In the genomic region with DNA sequence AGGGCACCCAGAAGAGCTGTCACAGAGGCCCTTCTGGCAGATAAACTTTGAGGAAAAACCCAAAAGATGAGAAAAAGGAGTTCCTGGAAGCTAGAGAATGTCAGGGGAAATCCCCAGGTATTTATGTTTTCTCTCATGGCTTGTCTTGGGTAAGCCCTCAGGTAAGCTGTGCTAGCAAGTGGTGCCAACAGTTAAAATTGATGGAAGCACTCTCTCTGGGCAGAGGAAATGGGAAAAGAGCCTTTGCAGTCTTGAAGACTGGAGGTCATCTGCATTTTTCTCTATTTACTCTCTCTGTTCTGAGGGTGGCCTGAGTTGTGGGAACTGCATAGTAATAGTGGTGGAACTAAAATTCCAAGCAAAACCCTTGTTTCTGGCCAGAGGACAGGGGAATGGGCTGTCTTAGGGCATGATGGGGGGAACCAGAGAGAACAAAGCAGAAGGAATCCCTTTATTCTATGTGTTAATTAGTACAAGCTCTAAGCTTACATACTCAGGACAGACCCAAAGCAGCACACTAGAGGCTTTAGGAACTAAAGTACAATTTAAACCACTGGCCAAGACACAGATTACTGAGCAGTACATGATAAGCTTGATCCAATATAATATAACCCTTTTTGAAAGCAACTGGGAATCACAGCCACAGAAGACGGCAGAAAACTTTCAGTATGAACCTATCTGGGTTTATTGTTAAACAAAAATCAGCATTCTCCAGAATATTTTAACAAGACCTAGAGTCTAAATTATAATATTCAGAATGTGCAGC, we compare ENCODE assay signal across 1 cellular context.
TF ChIP-seq lines count a peak whose summit lies in the region.

No MANE protein-coding gene starts in this region.

TF ChIP-seq in GM23338, 12 proteins besides CTCF, POLR2A, EP300 and RAD21 (continued from another document):
- TF ChIP-seq, protein P1, sequence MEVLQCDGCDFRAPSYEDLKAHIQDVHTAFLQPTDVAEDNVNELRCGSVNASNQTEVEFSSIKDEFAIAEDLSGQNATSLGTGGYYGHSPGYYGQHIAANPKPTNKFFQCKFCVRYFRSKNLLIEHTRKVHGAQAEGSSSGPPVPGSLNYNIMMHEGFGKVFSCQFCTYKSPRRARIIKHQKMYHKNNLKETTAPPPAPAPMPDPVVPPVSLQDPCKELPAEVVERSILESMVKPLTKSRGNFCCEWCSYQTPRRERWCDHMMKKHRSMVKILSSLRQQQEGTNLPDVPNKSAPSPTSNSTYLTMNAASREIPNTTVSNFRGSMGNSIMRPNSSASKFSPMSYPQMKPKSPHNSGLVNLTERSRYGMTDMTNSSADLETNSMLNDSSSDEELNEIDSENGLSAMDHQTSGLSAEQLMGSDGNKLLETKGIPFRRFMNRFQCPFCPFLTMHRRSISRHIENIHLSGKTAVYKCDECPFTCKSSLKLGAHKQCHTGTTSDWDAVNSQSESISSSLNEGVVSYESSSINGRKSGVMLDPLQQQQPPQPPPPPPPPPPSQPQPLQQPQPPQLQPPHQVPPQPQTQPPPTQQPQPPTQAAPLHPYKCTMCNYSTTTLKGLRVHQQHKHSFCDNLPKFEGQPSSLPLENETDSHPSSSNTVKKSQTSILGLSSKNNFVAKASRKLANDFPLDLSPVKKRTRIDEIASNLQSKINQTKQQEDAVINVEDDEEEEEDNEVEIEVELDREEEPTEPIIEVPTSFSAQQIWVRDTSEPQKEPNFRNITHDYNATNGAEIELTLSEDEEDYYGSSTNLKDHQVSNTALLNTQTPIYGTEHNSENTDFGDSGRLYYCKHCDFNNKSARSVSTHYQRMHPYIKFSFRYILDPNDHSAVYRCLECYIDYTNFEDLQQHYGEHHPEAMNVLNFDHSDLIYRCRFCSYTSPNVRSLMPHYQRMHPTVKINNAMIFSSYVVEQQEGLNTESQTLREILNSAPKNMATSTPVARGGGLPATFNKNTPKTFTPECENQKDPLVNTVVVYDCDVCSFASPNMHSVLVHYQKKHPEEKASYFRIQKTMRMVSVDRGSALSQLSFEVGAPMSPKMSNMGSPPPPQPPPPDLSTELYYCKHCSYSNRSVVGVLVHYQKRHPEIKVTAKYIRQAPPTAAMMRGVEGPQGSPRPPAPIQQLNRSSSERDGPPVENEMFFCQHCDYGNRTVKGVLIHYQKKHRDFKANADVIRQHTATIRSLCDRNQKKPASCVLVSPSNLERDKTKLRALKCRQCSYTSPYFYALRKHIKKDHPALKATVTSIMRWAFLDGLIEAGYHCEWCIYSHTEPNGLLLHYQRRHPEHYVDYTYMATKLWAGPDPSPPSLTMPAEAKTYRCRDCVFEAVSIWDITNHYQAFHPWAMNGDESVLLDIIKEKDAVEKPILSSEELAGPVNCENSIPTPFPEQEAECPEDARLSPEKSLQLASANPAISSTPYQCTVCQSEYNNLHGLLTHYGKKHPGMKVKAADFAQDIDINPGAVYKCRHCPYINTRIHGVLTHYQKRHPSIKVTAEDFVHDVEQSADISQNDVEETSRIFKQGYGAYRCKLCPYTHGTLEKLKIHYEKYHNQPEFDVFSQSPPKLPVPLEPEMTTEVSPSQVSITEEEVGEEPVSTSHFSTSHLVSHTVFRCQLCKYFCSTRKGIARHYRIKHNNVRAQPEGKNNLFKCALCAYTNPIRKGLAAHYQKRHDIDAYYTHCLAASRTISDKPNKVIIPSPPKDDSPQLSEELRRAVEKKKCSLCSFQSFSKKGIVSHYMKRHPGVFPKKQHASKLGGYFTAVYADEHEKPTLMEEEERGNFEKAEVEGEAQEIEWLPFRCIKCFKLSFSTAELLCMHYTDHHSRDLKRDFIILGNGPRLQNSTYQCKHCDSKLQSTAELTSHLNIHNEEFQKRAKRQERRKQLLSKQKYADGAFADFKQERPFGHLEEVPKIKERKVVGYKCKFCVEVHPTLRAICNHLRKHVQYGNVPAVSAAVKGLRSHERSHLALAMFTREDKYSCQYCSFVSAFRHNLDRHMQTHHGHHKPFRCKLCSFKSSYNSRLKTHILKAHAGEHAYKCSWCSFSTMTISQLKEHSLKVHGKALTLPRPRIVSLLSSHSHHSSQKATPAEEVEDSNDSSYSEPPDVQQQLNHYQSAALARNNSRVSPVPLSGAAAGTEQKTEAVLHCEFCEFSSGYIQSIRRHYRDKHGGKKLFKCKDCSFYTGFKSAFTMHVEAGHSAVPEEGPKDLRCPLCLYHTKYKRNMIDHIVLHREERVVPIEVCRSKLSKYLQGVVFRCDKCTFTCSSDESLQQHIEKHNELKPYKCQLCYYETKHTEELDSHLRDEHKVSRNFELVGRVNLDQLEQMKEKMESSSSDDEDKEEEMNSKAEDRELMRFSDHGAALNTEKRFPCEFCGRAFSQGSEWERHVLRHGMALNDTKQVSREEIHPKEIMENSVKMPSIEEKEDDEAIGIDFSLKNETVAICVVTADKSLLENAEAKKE (CRISPR knock-in tag; IDR thresholded peaks at IDR 0.05) = no peak
- no peak for TF ChIP-seq JUNB (IDR thresholded peaks at IDR 0.05; ENCODE audit: unreplicated experiment)
- TF ChIP-seq CREB1 (CRISPR knock-in tag; IDR thresholded peaks at IDR 0.05; ENCODE audit: low read depth) = no peak
- no peak for TF ChIP-seq EZH2phosphoT487 (IDR thresholded peaks at IDR 0.05; ENCODE audit: unreplicated experiment)
- no peak for TF ChIP-seq ZNF331 (CRISPR knock-in tag; IDR thresholded peaks at IDR 0.05; ENCODE audit: low read depth)
- TF ChIP-seq, protein P2, sequence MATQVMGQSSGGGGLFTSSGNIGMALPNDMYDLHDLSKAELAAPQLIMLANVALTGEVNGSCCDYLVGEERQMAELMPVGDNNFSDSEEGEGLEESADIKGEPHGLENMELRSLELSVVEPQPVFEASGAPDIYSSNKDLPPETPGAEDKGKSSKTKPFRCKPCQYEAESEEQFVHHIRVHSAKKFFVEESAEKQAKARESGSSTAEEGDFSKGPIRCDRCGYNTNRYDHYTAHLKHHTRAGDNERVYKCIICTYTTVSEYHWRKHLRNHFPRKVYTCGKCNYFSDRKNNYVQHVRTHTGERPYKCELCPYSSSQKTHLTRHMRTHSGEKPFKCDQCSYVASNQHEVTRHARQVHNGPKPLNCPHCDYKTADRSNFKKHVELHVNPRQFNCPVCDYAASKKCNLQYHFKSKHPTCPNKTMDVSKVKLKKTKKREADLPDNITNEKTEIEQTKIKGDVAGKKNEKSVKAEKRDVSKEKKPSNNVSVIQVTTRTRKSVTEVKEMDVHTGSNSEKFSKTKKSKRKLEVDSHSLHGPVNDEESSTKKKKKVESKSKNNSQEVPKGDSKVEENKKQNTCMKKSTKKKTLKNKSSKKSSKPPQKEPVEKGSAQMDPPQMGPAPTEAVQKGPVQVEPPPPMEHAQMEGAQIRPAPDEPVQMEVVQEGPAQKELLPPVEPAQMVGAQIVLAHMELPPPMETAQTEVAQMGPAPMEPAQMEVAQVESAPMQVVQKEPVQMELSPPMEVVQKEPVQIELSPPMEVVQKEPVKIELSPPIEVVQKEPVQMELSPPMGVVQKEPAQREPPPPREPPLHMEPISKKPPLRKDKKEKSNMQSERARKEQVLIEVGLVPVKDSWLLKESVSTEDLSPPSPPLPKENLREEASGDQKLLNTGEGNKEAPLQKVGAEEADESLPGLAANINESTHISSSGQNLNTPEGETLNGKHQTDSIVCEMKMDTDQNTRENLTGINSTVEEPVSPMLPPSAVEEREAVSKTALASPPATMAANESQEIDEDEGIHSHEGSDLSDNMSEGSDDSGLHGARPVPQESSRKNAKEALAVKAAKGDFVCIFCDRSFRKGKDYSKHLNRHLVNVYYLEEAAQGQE (IDR thresholded peaks at IDR 0.05; ENCODE audit: unreplicated experiment) = no peak
- TF ChIP-seq STAT1 (IDR thresholded peaks at IDR 0.05; ENCODE audit: unreplicated experiment) = no peak
- no peak for TF ChIP-seq ZNF114 (CRISPR knock-in tag; IDR thresholded peaks at IDR 0.05)
TF ChIP-seq in GM23338: peak in this region for 0.
